In the genomic region with DNA sequence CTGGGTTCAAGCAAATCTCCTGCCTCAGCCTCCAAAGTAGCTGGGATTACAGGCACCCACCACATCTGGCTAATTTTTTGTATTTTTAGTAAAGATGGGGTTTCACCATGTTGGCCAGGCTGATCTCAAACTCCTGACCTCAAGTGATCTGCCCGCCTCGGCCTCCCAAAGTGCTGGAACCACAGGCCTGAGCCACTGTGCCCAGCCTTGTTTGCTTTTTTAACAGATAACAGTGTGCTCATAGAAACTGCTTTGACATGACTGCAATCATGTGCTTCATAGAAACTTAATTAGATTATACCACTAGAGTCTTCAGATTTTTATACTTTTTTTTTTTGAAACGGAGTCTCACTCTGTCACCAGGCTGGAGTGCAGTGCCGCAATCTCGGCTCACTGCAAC, we compare ENCODE assay signal across 7 cellular contexts. TPM values are rescaled to one million over a fixed set of nuclear protein-coding genes. Genes with fewer than 3 reads are reported as not detected.
"Had no signal": no experiment of that assay in that cellular context is flagged by ENCODE, and none has a peak within 500 bp of the region (broad histone marks: within the 10 kb centered on the region; RNA-seq: fewer than 3 reads in every experiment).

No MANE protein-coding gene starts in this region.

RNA-seq across cellular contexts. Expression of gene RHD, which starts 57.0 kb away (rescaled TPM):
- total RNA-seq: activated T-cell treated with anti-CD3 and anti-CD28 coated beads, Interleukin-2, amount 50 U/mL, for 4 hours; aorta; esophagus muscularis mucosa; gastroesophageal sphincter; lower leg skin had no signal
- polyA plus RNA-seq: adipose tissue, aorta, neural cell had no signal
